ENCODE assay signal across 8 cellular contexts in the genomic region with DNA sequence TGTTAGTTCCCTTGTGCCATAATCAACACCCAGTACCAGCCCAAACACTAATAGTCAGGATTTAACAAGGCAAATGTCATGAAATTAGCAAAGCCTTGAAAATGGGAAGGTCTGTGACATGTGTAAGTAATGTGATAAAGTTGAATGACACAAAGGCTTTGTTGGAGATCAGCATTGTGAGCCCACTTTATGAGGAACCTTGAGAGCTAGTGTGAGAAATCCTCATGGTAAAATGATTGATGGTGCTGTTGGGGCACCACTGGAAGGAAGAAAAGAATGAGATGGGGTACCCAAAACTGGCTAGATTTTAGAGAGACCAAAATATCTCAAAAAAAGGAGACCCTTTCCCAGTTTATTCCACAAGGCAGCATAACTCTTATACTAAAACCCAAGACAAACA. TPM values are rescaled to one million over a fixed set of nuclear protein-coding genes. Genes with fewer than 3 reads are reported as not detected.
A peak's percentile ranks its signal among the peaks of the same experiment; 100 is the strongest.
DNase-seq lines count a peak whose midpoint lies in the region; ATAC-seq and TF ChIP-seq lines count a peak whose summit lies in the region.

No MANE protein-coding gene starts in this region.

- ATAC-seq in HG02938 (IDR thresholded peaks at IDR 0.05; ENCODE audit: unreplicated experiment) = no peak
- ATAC-seq in GM21526 (IDR thresholded peaks at IDR 0.05; ENCODE audit: low FRiP score, unreplicated experiment) = no peak
- no peak for ATAC-seq in HG02759 (IDR thresholded peaks at IDR 0.05; ENCODE audit: unreplicated experiment)

- peak overlapping the region; percentile 100 for H3K4me3 ChIP-seq in DOHH2 (ENCODE audit: low read length)

- peaks cover 15% of the 10 kb centered on the region for H3K36me3 ChIP-seq in DOHH2 (ENCODE audit: control insufficient read depth, low read length)

- peak overlapping the region; percentile 95 for H3K27ac Mint-ChIP-seq in dendritic cell treated with granulocyte-macrophage colony-stimulating factor and Interleukin-4, amounts not matched to agents 40 ng/mL and 50 ng/mL, for 4 days
- peak overlapping the region; percentile 94 for H3K27ac Mint-ChIP-seq in osteocyte (ENCODE audit: unreplicated experiment)

- H4K20me1 ChIP-seq in DOHH2 (ENCODE audit: control insufficient read depth, insufficient read depth, low read depth, low read length) = no peaks in the 10 kb centered on the region

- peak; percentile 14 for DNase-seq in MV-4-11 (lab: John Stamatoyannopoulos, UW)
- DNase-seq in osteocyte (ENCODE audit: extremely low spot score, unreplicated experiment) = no peak
- DNase-seq in T-helper 9 cell = no peak

- TF ChIP-seq CTCF in DOHH2 (IDR thresholded peaks at IDR 0.05; ENCODE audit: low read depth, low read length, poor library complexity, severe bottlenecking) (no peak), osteocyte (IDR thresholded peaks at IDR 0.05) (no peak)

- 0 out of 2 replicates have a peak overlapping the region, but pooled peaks have one; percentile 48 for H3K27ac ChIP-seq in DOHH2 (ENCODE audit: low read depth, low read length)

- H3K36me3 Mint-ChIP-seq in dendritic cell treated with granulocyte-macrophage colony-stimulating factor and Interleukin-4, amounts not matched to agents 40 ng/mL and 50 ng/mL, for 4 days (ENCODE audit: low read depth) = peaks cover 7% of the 10 kb centered on the region
- H3K36me3 Mint-ChIP-seq in osteocyte (ENCODE audit: unreplicated experiment) = no peaks in the 10 kb centered on the region

- H3K4me3 Mint-ChIP-seq in dendritic cell treated with granulocyte-macrophage colony-stimulating factor and Interleukin-4, amounts not matched to agents 40 ng/mL and 50 ng/mL, for 4 days = peak overlapping the region; percentile 15
- peak overlapping the region; percentile 83 for H3K4me3 Mint-ChIP-seq in osteocyte (ENCODE audit: unreplicated experiment)

- H3K4me2 ChIP-seq in DOHH2 (ENCODE audit: low read length) = peak overlapping the region; percentile 88

- intact Hi-C loops in dendritic cell treated with granulocyte-macrophage colony-stimulating factor and Interleukin-4, amounts not matched to agents 40 ng/mL and 50 ng/mL, for 4 days (cut with micrococcal nuclease) = loop anchor here (1.0 to 5.0 kb wide), 3 partner anchors 20 to 642 kb away; a partner anchor contains a TSS

- H3K9me3 Mint-ChIP-seq in dendritic cell treated with granulocyte-macrophage colony-stimulating factor and Interleukin-4, amounts not matched to agents 40 ng/mL and 50 ng/mL, for 4 days = no peaks in the 10 kb centered on the region
- no peaks in the 10 kb centered on the region for H3K9me3 Mint-ChIP-seq in osteocyte (ENCODE audit: unreplicated experiment)

- H3K27me3 Mint-ChIP-seq in dendritic cell treated with granulocyte-macrophage colony-stimulating factor and Interleukin-4, amounts not matched to agents 40 ng/mL and 50 ng/mL, for 4 days = no peaks in the 10 kb centered on the region
- no peaks in the 10 kb centered on the region for H3K27me3 Mint-ChIP-seq in osteocyte (ENCODE audit: unreplicated experiment)

- H3K9me2 ChIP-seq in DOHH2 (replicated peaks; ENCODE audit: control insufficient read depth, low read length) = no peaks in the 10 kb centered on the region

- peaks cover 16% of the 10 kb centered on the region for H3F3A ChIP-seq in DOHH2 (ENCODE audit: control insufficient read depth, insufficient read depth)

- H3K79me2 ChIP-seq in DOHH2 (ENCODE audit: control insufficient read depth, low read length) = peaks cover 36% of the 10 kb centered on the region

- H3K27me3 ChIP-seq in DOHH2 (ENCODE audit: control insufficient read depth, low read length) = no peaks in the 10 kb centered on the region

- peaks cover 28% of the 10 kb centered on the region for H3K4me1 Mint-ChIP-seq in dendritic cell treated with granulocyte-macrophage colony-stimulating factor and Interleukin-4, amounts not matched to agents 40 ng/mL and 50 ng/mL, for 4 days (ENCODE audit: low read depth)
- peaks cover 30% of the 10 kb centered on the region for H3K4me1 Mint-ChIP-seq in osteocyte (ENCODE audit: unreplicated experiment)

- H3K9me3 ChIP-seq in DOHH2 (ENCODE audit: control insufficient read depth, insufficient read depth, low read length) = no peaks in the 10 kb centered on the region

- H3K4me1 ChIP-seq in DOHH2 (ENCODE audit: control insufficient read depth, low read length) = peaks cover 19% of the 10 kb centered on the region

RNA-seq across cellular contexts. Expression of a gene that starts 3.3 kb away (rescaled TPM):
- total RNA-seq in osteocyte = 12.6 TPM in 2 replicates

RNA-seq across cellular contexts. Expression of a gene that starts 21.1 kb away (rescaled TPM):
- 33.8 and 38.5 TPM in 2 replicates for total RNA-seq in osteocyte
